ENCODE assay signal across 17 cellular contexts in genomic region chr17:81028506-81028858, GRCh38. TPM values are rescaled to one million over a fixed set of nuclear protein-coding genes. Genes with fewer than 3 reads are reported as not detected.
A peak's percentile ranks its signal among the peaks of the same experiment; 100 is the strongest.
DNase-seq lines count a peak whose midpoint lies in the region; ATAC-seq, FAIRE-seq and TF ChIP-seq lines count a peak whose summit lies in the region.
"Had no signal": no experiment of that assay in that cellular context is flagged by ENCODE, and none has a peak within 500 bp of the region (broad histone marks: within the 10 kb centered on the region; RNA-seq: fewer than 3 reads in every experiment).

No MANE protein-coding gene starts in this region.

- H3K4me3 ChIP-seq in lower lobe of right lung (no peak overlapping the region), prostate gland (no peak overlapping the region)
- H3K4me3 ChIP-seq: BLaER1 treated with 17β-estradiol and CSF1 and Interleukin-3, amounts not matched to agents 10 nM and 100 nM; PC-9 had no signal

- WGBS in prostate gland: 26% methylated on average over 11 of the region's 12 CpGs

- H3K9me3 Mint-ChIP-seq in mesothelial cell of epicardium: no peaks in the 10 kb centered on the region
- H3K9me3 Mint-ChIP-seq: HFFc6 had no signal

- H3K9me3 ChIP-seq in lower lobe of right lung (no peaks in the 10 kb centered on the region), prostate gland (no peaks in the 10 kb centered on the region)

- peaks cover 3% of the 10 kb centered on the region for H3K27me3 Mint-ChIP-seq in mesothelial cell of epicardium (ENCODE audit: low read depth)

- peak; percentile 59 for FAIRE-seq in urothelium cell line (lab: Jason Lieb, UNC)

- H3K36me3 ChIP-seq in lower lobe of right lung (peaks cover 4% of the 10 kb centered on the region), prostate gland (no peaks in the 10 kb centered on the region)

- DNase-seq in Right ventricle myocardium superior (peak; percentile 24), cardiac septum (ENCODE audit: low spot score) (no peak), caudate nucleus (lab: John Stamatoyannopoulos, UW) (peak in 1 of 61 donors; percentile 66), lower lobe of right lung (peak; percentile 49), urothelium cell line (ENCODE audit: low spot score) (no peak), NOMO-1 treated with DMSO at 0.1 percent for 48 hours (lab: John Stamatoyannopoulos, UW; ENCODE audit: unreplicated experiment) (no peak), prostate gland (ENCODE audit: low spot score) (no peak), mesothelial cell of epicardium (ENCODE audit: low spot score in 2 of 2, unreplicated experiment in 2 of 2) (no peak)
- DNase-seq: 8988T, HFFc6, KG1, NCI-H1092 treated with DMSO at 0.1 percent for 48 hours, NCI-H1694, NCI-H446, PC-9 had no signal

- ATAC-seq in Right ventricle myocardium superior (ENCODE audit: poor library complexity) (no peak), lower lobe of right lung (no peak)
- ATAC-seq: Right ventricle myocardium inferior had no signal

- peak overlapping the region; percentile 71 for H3K27ac ChIP-seq in caudate nucleus (ENCODE audit: low read depth, low read length)
- H3K27ac ChIP-seq in lower lobe of right lung: no peak overlapping the region
- no peak overlapping the region for H3K27ac ChIP-seq in prostate gland
- H3K27ac ChIP-seq: BLaER1 treated with 17β-estradiol and CSF1 and Interleukin-3, amounts not matched to agents 10 nM and 100 nM; PC-9 had no signal

- no peak for TF ChIP-seq POLR2A in prostate gland (IDR thresholded peaks at IDR 0.05)

- H3K27me3 ChIP-seq in lower lobe of right lung (ENCODE audit: low read depth) (peaks cover 10% of the 10 kb centered on the region), prostate gland (replicated peaks; ENCODE audit: insufficient read depth) (no peaks in the 10 kb centered on the region)

- H3K4me1 Mint-ChIP-seq in mesothelial cell of epicardium: peaks cover 41% of the 10 kb centered on the region

- H3K4me1 ChIP-seq in lower lobe of right lung: peaks cover 83% of the 10 kb centered on the region
- H3K4me1 ChIP-seq in prostate gland (replicated peaks): peaks cover 17% of the 10 kb centered on the region

- no peak overlapping the region for H3K4me3 Mint-ChIP-seq in mesothelial cell of epicardium
- H3K4me3 Mint-ChIP-seq: HFFc6 had no signal

- TF ChIP-seq CTCF in lower lobe of right lung (IDR thresholded peaks at IDR 0.05) (no peak), prostate gland (IDR thresholded peaks at IDR 0.05) (no peak), mesothelial cell of epicardium (IDR thresholded peaks at IDR 0.05; ENCODE audit: unreplicated experiment) (no peak)

- H3K36me3 Mint-ChIP-seq in mesothelial cell of epicardium: no peaks in the 10 kb centered on the region

- intact Hi-C loops in Right ventricle myocardium superior (cut with DNase I): no loop called here
- intact Hi-C loops in cardiac septum (cut with DNase I): no loop called here
- intact Hi-C loops in lower lobe of right lung (cut with DNase I): no loop called here
- intact Hi-C loops in prostate gland (cut with DNase I): no loop called here

- no peak overlapping the region for H3K27ac Mint-ChIP-seq in mesothelial cell of epicardium
- H3K27ac Mint-ChIP-seq: HFFc6 had no signal

RNA-seq across cellular contexts. Expression of gene BAIAP2, which starts 6.5 kb away (rescaled TPM):
- total RNA-seq in Right ventricle myocardium superior: 34.7 TPM
- total RNA-seq in cardiac septum: 9.8 TPM
- total RNA-seq in lower lobe of right lung: 119 TPM
- total RNA-seq in prostate gland: 100 to 1,000 TPM; 125 to 148 TPM
- 46.5 to 48.9 TPM (median 47.6 TPM) in 3 replicates for total RNA-seq in mesothelial cell of epicardium

RNA-seq across cellular contexts. Expression of gene CHMP6, which starts 36.8 kb away (rescaled TPM):
- total RNA-seq in Right ventricle myocardium superior (13.6 TPM), cardiac septum (21.7 TPM), lower lobe of right lung (28.8 TPM), prostate gland (10 to 100 TPM; 30.6 to 35.3 TPM), mesothelial cell of epicardium (23.1 to 26.9 TPM (median 26.5 TPM) in 3 replicates)

Comparison
In these comparisons a context has a peak if more than half of its experiments do, and no peak if none do; other contexts are left out.
1. DNase-seq: peak in Right ventricle myocardium superior (single experiment) and lower lobe of right lung (single experiment); none in cardiac septum (single experiment), urothelium cell line (single experiment), NOMO-1 treated with DMSO at 0.1 percent for 48 hours (single experiment), prostate gland (single experiment) and mesothelial cell of epicardium (0 of 2).